In genomic region chr10:35423505-35424306, GRCh38 we compare ENCODE assay signal across 16 cellular contexts.
A peak's percentile ranks its signal among the peaks of the same experiment; 100 is the strongest.
DNase-seq lines count a peak whose midpoint lies in the region; ATAC-seq and TF ChIP-seq lines count a peak whose summit lies in the region.
"Had no signal": no experiment of that assay in that cellular context is flagged by ENCODE, and none has a peak within 500 bp of the region (broad histone marks: within the 10 kb centered on the region; RNA-seq: fewer than 3 reads in every experiment).

No MANE protein-coding gene starts in this region.

- no peak overlapping the region for H3K27ac ChIP-seq in breast epithelium
- peak overlapping the region; percentile 93 to 99 for H3K27ac ChIP-seq in uterus

- DNase-seq in MCF 10A (ENCODE audit: unreplicated experiment): peak; percentile 58
- no peak for DNase-seq in breast epithelium (ENCODE audit: low spot score in 2 of 2)
- peak; percentile 79 for DNase-seq in astrocyte of the spinal cord (ENCODE audit: low read depth, low spot score)
- peak; percentile 44 for DNase-seq in glomerular visceral epithelial cell (ENCODE audit: extremely low spot score)
- DNase-seq in uterus: peak in 1 of 2 donors; percentile 24
- DNase-seq in HUDEP-2 (lab: John Stamatoyannopoulos, UW; ENCODE audit: unreplicated experiment in 76 of 76): no peak
- no peak for DNase-seq in OCI-M1 (lab: John Stamatoyannopoulos, UW)
- DNase-seq: ACHN; activated CD4-positive, alpha-beta T cell treated with anti-CD3 and anti-CD28 coated beads, Interleukin-2, amount 50 U/mL, for 4 hours; central memory CD4-positive, alpha-beta T cell; NCI-H1092 treated with DMSO at 0.1 percent for 48 hours; NCI-H2227 treated with DMSO at 0.1 percent for 48 hours; occipital lobe had no signal

- peaks cover 5% of the 10 kb centered on the region for H3K36me3 Mint-ChIP-seq in MCF 10A (ENCODE audit: insufficient read depth, unreplicated experiment)

- POLR2A ChIA-PET in MCF 10A (lab: Yijun Ruan, JAX): interaction anchor here (0.8 to 4.9 kb wide), 5 partner anchors 25 to 91 kb away, joined by 3 to 35 read pairs (median 3); no protein-coding TSS in a partner anchor

- peaks cover 46% of the 10 kb centered on the region for H3K4me1 Mint-ChIP-seq in MCF 10A (ENCODE audit: insufficient read depth, unreplicated experiment)

- CTCF ChIA-PET in MCF 10A (lab: Yijun Ruan, JAX): interaction anchor here (0.6 to 1.0 kb wide), 2 partner anchors 12 to 40 kb away, joined by 3 to 4 read pairs; no protein-coding TSS in a partner anchor

- in situ Hi-C loops in astrocyte of the spinal cord (cut with HindIII; ENCODE audit: low sequenced_read_pairs): no loop called here

- H3K27ac Mint-ChIP-seq in MCF 10A (ENCODE audit: low read depth, unreplicated experiment): peak overlapping the region; percentile 99
- H3K27ac Mint-ChIP-seq: activated T-helper 2 cell treated with anti-CD3 and anti-CD28 coated beads, Interferon-gamma antibody, Interleukin-2, Interleukin-4, amounts not matched to agents 10 μg/mL and 5 μg/mL and 100 μg/mL, durations not matched to agents 14 hours and 24 hours and 36 hours had no signal

- H3K4me3 ChIP-seq in breast epithelium (no peak overlapping the region), astrocyte of the spinal cord (ENCODE audit: low read depth, low read length) (no peak overlapping the region), uterus (no peak overlapping the region)
- H3K4me3 ChIP-seq: thyroid gland had no signal

- intact Hi-C loops in MCF 10A (cut with micrococcal nuclease) (loop anchor here (5.0 kb wide), 2 partner anchors 51 to 86 kb away; partner anchors contain the start of gene CCNY), breast epithelium (cut with DNase I; ENCODE audit: low total_unique reads) (loop anchor here (1.0 kb wide), 1 partner anchor 20 kb away; no protein-coding TSS in a partner anchor), uterus (cut with DNase I; ENCODE audit: low total_unique reads) (no loop called here)

- H3K4me1 ChIP-seq in breast epithelium (peaks cover 0 to 8% of the 10 kb centered on the region in 2 donors), uterus (peaks cover 17 to 31% of the 10 kb centered on the region in 2 donors)

- no peak for TF ChIP-seq CTCF in MCF 10A (IDR thresholded peaks at IDR 0.05; ENCODE audit: unreplicated experiment)
- TF ChIP-seq CTCF in breast epithelium (IDR thresholded peaks at IDR 0.05): no peak
- peak; percentile 15 for TF ChIP-seq CTCF in astrocyte of the spinal cord (IDR thresholded peaks at IDR 0.05; ENCODE audit: low read depth, low read length)
- no peak for TF ChIP-seq CTCF in uterus (IDR thresholded peaks at IDR 0.05)

- no peak for ATAC-seq in HG02885 (IDR thresholded peaks at IDR 0.05; ENCODE audit: poor library complexity, unreplicated experiment)

- H3K9me3 Mint-ChIP-seq in MCF 10A (ENCODE audit: unreplicated experiment): peaks cover 6% of the 10 kb centered on the region
- H3K9me3 Mint-ChIP-seq: activated T-helper 2 cell treated with anti-CD3 and anti-CD28 coated beads, Interferon-gamma antibody, Interleukin-2, Interleukin-4, amounts not matched to agents 10 μg/mL and 5 μg/mL and 100 μg/mL, durations not matched to agents 14 hours and 24 hours and 36 hours had no signal

- H3K27me3 ChIP-seq in breast epithelium (no peaks in the 10 kb centered on the region), uterus (no peaks in the 10 kb centered on the region)
- H3K27me3 ChIP-seq: thyroid gland had no signal

- no peak overlapping the region for H3K4me3 Mint-ChIP-seq in MCF 10A (ENCODE audit: unreplicated experiment)

- H3K27me3 Mint-ChIP-seq in MCF 10A (ENCODE audit: insufficient read depth, unreplicated experiment): no peaks in the 10 kb centered on the region

- no peaks in the 10 kb centered on the region for H3K36me3 ChIP-seq in breast epithelium
- no peaks in the 10 kb centered on the region for H3K36me3 ChIP-seq in uterus
- H3K36me3 ChIP-seq: thyroid gland had no signal

- TF ChIP-seq POLR2A in breast epithelium (IDR thresholded peaks at IDR 0.05): no peak
- TF ChIP-seq POLR2A in uterus (IDR thresholded peaks at IDR 0.05): no peak

- H3K9me3 ChIP-seq in breast epithelium: no peaks in the 10 kb centered on the region
- H3K9me3 ChIP-seq in uterus: no peaks in the 10 kb centered on the region
- H3K9me3 ChIP-seq: thyroid gland had no signal

- BruUV-seq in MCF 10A (replicated peaks; lab: Mats Ljungman, UMichigan): no TSS peak

Comparison
In these comparisons a context has a peak if more than half of its experiments do, and no peak if none do; other contexts are left out.
1. DNase-seq: peak in MCF 10A (single experiment), astrocyte of the spinal cord (single experiment) and glomerular visceral epithelial cell (single experiment); none in breast epithelium (0 of 2), HUDEP-2 (0 of 76) and OCI-M1 (single experiment).
2. H3K27ac ChIP-seq: peak in uterus (2 of 2); none in breast epithelium (0 of 2).